In genomic region chr1:15501208-15502032, GRCh38 we compare ENCODE assay signal across 8 cellular contexts. TPM values are rescaled to one million over a fixed set of nuclear protein-coding genes. Genes with fewer than 3 reads are reported as not detected.
DNase-seq lines count a peak whose midpoint lies in the region; ATAC-seq, FAIRE-seq and TF ChIP-seq lines count a peak whose summit lies in the region.

No MANE protein-coding gene starts in this region.

- FAIRE-seq in HTR-8/SVneo (lab: Jason Lieb, UNC), result no peak

- no peak overlapping the region for H3K27ac ChIP-seq in ovary

- no peak for TF ChIP-seq POLR2A in ovary (IDR thresholded peaks at IDR 0.05)

- 68 to 77% (median 72%) methylated on average over 17 of the region's 17 CpGs for WGBS in ovary, 3 donors

- H3K9me3 ChIP-seq in NT2/D1 (ENCODE audit: insufficient read depth, low read length), result no peaks in the 10 kb centered on the region
- no peaks in the 10 kb centered on the region for H3K9me3 ChIP-seq in ovary

- peak; percentile 90 for DNase-seq in COLO668 (lab: John Stamatoyannopoulos, UW; ENCODE audit: unreplicated experiment)
- DNase-seq in HTR-8/SVneo (ENCODE audit: insufficient read length, low spot score), result peak; percentile 68
- DNase-seq in NT2/D1 (ENCODE audit: low read depth, low spot score), result peak; percentile 39
- peak; percentile 57 for DNase-seq in activated T-cell treated with anti-CD3 and anti-CD28 coated beads for 48 hours (ENCODE audit: low read depth)
- peak; percentile 59 for DNase-seq in fibroblast of villous mesenchyme (ENCODE audit: low read depth)
- peak in 3 of 5 donors; percentile 42 to 61 (median 49) for DNase-seq in ovary
- DNase-seq in globus pallidus (ENCODE audit: low spot score), result no peak

- TF ChIP-seq CTCF in fibroblast of villous mesenchyme (IDR thresholded peaks at IDR 0.05; ENCODE audit: insufficient read depth, low read depth, low read length), result peak; percentile 81
- no peak for TF ChIP-seq CTCF in ovary (IDR thresholded peaks at IDR 0.05)

- H3K4me1 ChIP-seq in NT2/D1 (ENCODE audit: insufficient read depth, insufficient read length) (peaks cover 5% of the 10 kb centered on the region), ovary (ENCODE audit: insufficient read depth) (no peaks in the 10 kb centered on the region)

- no peak for ATAC-seq in GM18519 (IDR thresholded peaks at IDR 0.05; ENCODE audit: low FRiP score, unreplicated experiment)

- H3K36me3 ChIP-seq in NT2/D1 (ENCODE audit: insufficient read depth, insufficient read length, low read length) (no peaks in the 10 kb centered on the region), ovary (no peaks in the 10 kb centered on the region)

- H3K9ac ChIP-seq in NT2/D1 (ENCODE audit: insufficient read length, low read depth), result no peak overlapping the region

- no peak overlapping the region for H3K4me3 ChIP-seq in NT2/D1 (ENCODE audit: insufficient read length, low read depth)
- no peak overlapping the region for H3K4me3 ChIP-seq in fibroblast of villous mesenchyme (ENCODE audit: low read depth, low read length)
- no peak overlapping the region for H3K4me3 ChIP-seq in ovary

- H3K27me3 ChIP-seq in NT2/D1 (ENCODE audit: insufficient read depth, insufficient read length) (no peaks in the 10 kb centered on the region), ovary (no peaks in the 10 kb centered on the region)

- intact Hi-C loops in ovary (cut with DNase I), result no loop called here

- no peak for TF ChIP-seq EP300 in ovary (IDR thresholded peaks at IDR 0.05)

RNA-seq across cellular contexts. Expression of gene CASP9, which starts 22.6 kb away (rescaled TPM):
- total RNA-seq in fibroblast of villous mesenchyme, result 5.8 and 7.3 TPM in 2 replicates
- total RNA-seq in ovary, result 10 to 100 TPM; 13.4 to 62.0 (median 44.4) TPM
- polyA plus RNA-seq in ovary, result 10 to 100 TPM; 21.1 to 33.5 TPM

RNA-seq across cellular contexts. Expression of gene DNAJC16, which starts 25.2 kb away (rescaled TPM):
- total RNA-seq in fibroblast of villous mesenchyme (14.2 and 27.2 TPM in 2 replicates), ovary (10 to 100 TPM; 12.3 to 33.3 (median 17.9) TPM)
- polyA plus RNA-seq in ovary, result 1 to 10 TPM; 4.7 to 10.0 TPM

RNA-seq across cellular contexts. Expression of gene CELA2B, which starts 25.5 kb away (rescaled TPM):
- under 0.01 TPM in 1 of 2 replicates, not detected in the other for total RNA-seq in fibroblast of villous mesenchyme
- total RNA-seq in ovary, result under 1 TPM in 3 of 7 donors, not detected in 4; 0.33 to 0.46 (median 0.36) TPM
- not detected for polyA plus RNA-seq in ovary

RNA-seq across cellular contexts. Expression of gene CELA2A, which starts 44.9 kb away (rescaled TPM):
- not detected in 2 replicates for total RNA-seq in fibroblast of villous mesenchyme
- 1 to 10 TPM in 2 of 7 donors, under 1 TPM in 1, not detected in 4; 0.92 to 9.4 (median 2.4) TPM for total RNA-seq in ovary
- 1 to 10 TPM in 1 of 2 donors, not detected in 1; 7.5 TPM for polyA plus RNA-seq in ovary
